1 cellular context compared by ENCODE assay signal in the genomic region with DNA sequence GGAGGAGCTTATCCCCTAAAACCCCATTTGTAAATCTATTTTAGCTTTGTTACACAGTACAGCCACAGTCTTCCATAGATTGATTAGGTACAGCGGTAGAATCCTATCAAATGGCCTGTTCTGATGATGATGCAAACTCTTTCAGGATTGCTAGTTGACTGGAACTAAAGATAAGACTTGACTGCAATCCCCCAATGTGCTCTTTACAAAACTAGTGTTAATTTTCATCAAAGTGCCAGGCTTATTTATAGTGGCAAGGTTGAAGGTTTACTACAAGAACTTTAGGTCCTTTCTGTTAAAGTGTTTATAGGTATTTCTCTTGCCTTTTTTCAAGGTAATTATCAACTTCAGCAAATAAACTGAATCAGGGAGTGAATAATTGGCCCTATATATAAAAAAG.
TF ChIP-seq lines count a peak whose summit lies in the region.

No MANE protein-coding gene starts in this region.

TF ChIP-seq in K562, 482 proteins besides CTCF, POLR2A, EP300 and RAD21 (continued from another document):
- no peak for TF ChIP-seq TCFL5 (CRISPR knock-in tag; conservative IDR thresholded peaks at IDR 0.05)
- TF ChIP-seq OTX1 (CRISPR knock-in tag; IDR thresholded peaks at IDR 0.05), result no peak
- TF ChIP-seq JUND (IDR thresholded peaks at IDR 0.05; ENCODE audit: borderline replicate concordance, low read depth, low read length), result peak; percentile 41; the same call in 1 of the 2 replicates
- peak; percentile 41; the same call in 1 of the 3 replicates for TF ChIP-seq JUND (tag; IDR thresholded peaks at IDR 0.05; ENCODE audit: borderline replicate concordance, low read depth, low read length)
